Comparison of ENCODE assay signal across 28 cellular contexts in genomic region chr18:65607161-65607560, GRCh38.
"Had no signal": no experiment of that assay in that cellular context is flagged by ENCODE, and none has a peak within 500 bp of the region (broad histone marks: within the 10 kb centered on the region; RNA-seq: fewer than 3 reads in every experiment).

No MANE protein-coding gene starts in this region.

- H3K36me3 Mint-ChIP-seq: mesothelial cell of epicardium; naive thymus-derived CD4-positive, alpha-beta T cell; stimulated activated naive B cell treated with anti-CD40 and anti-IgM and Interleukin-4, amounts not matched to agents 10 μg/mL and 1 μg/mL and 100 μg/mL, for 72 hours had no signal

- H3K4me1 ChIP-seq: left lung, lower lobe of right lung, right atrium auricular region, right lobe of liver, stomach, testis, thyroid gland, transverse colon, upper lobe of left lung, vagina had no signal

- H3K27me3 Mint-ChIP-seq: naive thymus-derived CD4-positive, alpha-beta T cell; natural killer cell treated with Interleukin-12 subunit alpha and Interleukin-12 subunit beta and Interleukin-15 and Interleukin-18, amount 100 ng/mL, for 72 hours; progenitor cell of endocrine pancreas; stimulated activated naive B cell treated with anti-CD40 and anti-IgM and Interleukin-4, amounts not matched to agents 10 μg/mL and 1 μg/mL and 100 μg/mL, for 72 hours had no signal

- H3K4me1 Mint-ChIP-seq: immature natural killer cell; naive thymus-derived CD4-positive, alpha-beta T cell; stimulated activated naive B cell treated with anti-CD40 and anti-IgM and Interleukin-4, amounts not matched to agents 10 μg/mL and 1 μg/mL and 100 μg/mL, for 72 hours had no signal

- H3K27ac ChIP-seq: left lung, lower lobe of right lung, ovary, right atrium auricular region, right lobe of liver, stomach, testis, thyroid gland, transverse colon, upper lobe of left lung, vagina had no signal

- H3K36me3 ChIP-seq: left lung, lower lobe of right lung, ovary, right atrium auricular region, right lobe of liver, stomach, thyroid gland, transverse colon, upper lobe of left lung, vagina had no signal

- H3K4me3 Mint-ChIP-seq: immature natural killer cell; mesothelial cell of epicardium; naive thymus-derived CD4-positive, alpha-beta T cell; natural killer cell treated with Interleukin-12 subunit alpha and Interleukin-12 subunit beta and Interleukin-15 and Interleukin-18, amount 100 ng/mL, for 72 hours; neural crest cell; stimulated activated naive B cell treated with anti-CD40 and anti-IgM and Interleukin-4, amounts not matched to agents 10 μg/mL and 1 μg/mL and 100 μg/mL, for 72 hours had no signal

- ATAC-seq: left colon; left lung; lower lobe of right lung; naive thymus-derived CD4-positive, alpha-beta T cell; natural killer cell treated with Interleukin-12 subunit alpha and Interleukin-12 subunit beta and Interleukin-15 and Interleukin-18, amount 100 ng/mL, for 72 hours; right lobe of liver; stimulated activated naive B cell treated with anti-CD40 and anti-IgM and Interleukin-4, amounts not matched to agents 10 μg/mL and 1 μg/mL and 100 μg/mL, for 72 hours; stimulated activated naive CD8-positive, alpha-beta T cell treated with anti-CD3 and anti-CD28 coated beads, Interleukin-15, Interleukin-2, amounts not matched to agents 100 U/mL and 50 U/mL, for 24 hours had no signal

- H3K4me3 ChIP-seq: left lung, lower lobe of right lung, ovary, right atrium auricular region, right lobe of liver, stomach, thyroid gland, transverse colon, upper lobe of left lung, vagina had no signal

- DNase-seq: hypothalamus; immature natural killer cell; kidney; left colon; left lung; lower lobe of right lung; mammary epithelial cell; mesenchymal stem cell; naive thymus-derived CD4-positive, alpha-beta T cell; ovary; right lobe of liver; stimulated activated CD4-positive, alpha-beta T cell treated with anti-CD3 and anti-CD28 coated beads, Interleukin-12 subunit alpha, Interleukin-12 subunit beta, amount 100 ng/mL, for 4 hours; stimulated activated CD4-positive, alpha-beta T cell treated with anti-CD3 and anti-CD28 coated beads, Interleukin-15, amount 100 ng/mL, for 24 hours; stimulated activated CD4-positive, alpha-beta T cell treated with anti-CD3 and anti-CD28 coated beads, Interleukin-2, amount 100 ng/mL, for 24 hours; stimulated activated CD4-positive, alpha-beta T cell treated with anti-CD3 and anti-CD28 coated beads, Interleukin-4, amount 100 ng/mL, for 1 hour; stimulated activated naive B cell treated with anti-CD40 and anti-IgM and Interleukin-4, amounts not matched to agents 10 μg/mL and 1 μg/mL and 100 μg/mL, for 72 hours; stimulated activated naive CD8-positive, alpha-beta T cell treated with anti-CD3 and anti-CD28 coated beads, Interleukin-15, Interleukin-2, amounts not matched to agents 100 U/mL and 50 U/mL, for 24 hours; stomach; testis; thyroid gland; transverse colon; upper lobe of left lung had no signal

- H3K9me3 ChIP-seq: lower lobe of right lung, ovary, right atrium auricular region, right lobe of liver, testis, thyroid gland, transverse colon, vagina had no signal

- H3K27ac Mint-ChIP-seq: immature natural killer cell; mesothelial cell of epicardium; naive thymus-derived CD4-positive, alpha-beta T cell; natural killer cell treated with Interleukin-12 subunit alpha and Interleukin-12 subunit beta and Interleukin-15 and Interleukin-18, amount 100 ng/mL, for 72 hours; progenitor cell of endocrine pancreas; stimulated activated naive B cell treated with anti-CD40 and anti-IgM and Interleukin-4, amounts not matched to agents 10 μg/mL and 1 μg/mL and 100 μg/mL, for 72 hours had no signal

- H3K27me3 ChIP-seq: left lung, ovary, right atrium auricular region, right lobe of liver, stomach, testis, thyroid gland, transverse colon, upper lobe of left lung, vagina had no signal
